Comparison of ENCODE assay signal across 33 cellular contexts in genomic region chrX:139770366-139770765, GRCh38.
A peak's percentile ranks its signal among the peaks of the same experiment; 100 is the strongest.
DNase-seq lines count a peak whose midpoint lies in the region; FAIRE-seq and TF ChIP-seq lines count a peak whose summit lies in the region.
"Had no signal": no experiment of that assay in that cellular context is flagged by ENCODE, and none has a peak within 500 bp of the region (broad histone marks: within the 10 kb centered on the region; RNA-seq: fewer than 3 reads in every experiment).

No MANE protein-coding gene starts in this region.

- FAIRE-seq in GM12891 (lab: Jason Lieb, UNC), result peak; percentile 23
- FAIRE-seq: A204.1, A549, D721Med had no signal

- no peak for TF ChIP-seq CTCF in MCF 10A (IDR thresholded peaks at IDR 0.05; ENCODE audit: unreplicated experiment)

- intact Hi-C loops in MCF 10A (cut with micrococcal nuclease), result no loop called here

- peaks cover 8% of the 10 kb centered on the region for H3K36me3 Mint-ChIP-seq in MCF 10A (ENCODE audit: insufficient read depth, unreplicated experiment)

- H3K27ac ChIP-seq in SJCRH30 (peak overlapping the region; percentile 83), substantia nigra (ENCODE audit: low read depth, low read length, poor library complexity, severe bottlenecking) (no peak overlapping the region)
- H3K27ac ChIP-seq: 22Rv1; A549; BLaER1; BLaER1 treated with 17β-estradiol and CSF1 and Interleukin-3, amounts not matched to agents 10 nM and 100 nM; C4-2B had no signal

- no peaks in the 10 kb centered on the region for H3K27me3 ChIP-seq in SJCRH30
- H3K27me3 ChIP-seq: BE2C had no signal

- no peak for TF ChIP-seq POLR2A in GM12891 (IDR thresholded peaks at IDR 0.05; ENCODE audit: low read depth, low read length)

- H3K4me1 Mint-ChIP-seq in MCF 10A (ENCODE audit: insufficient read depth, unreplicated experiment), result no peaks in the 10 kb centered on the region
- H3K4me1 Mint-ChIP-seq: B cell, CD14-positive monocyte had no signal

- CTCF ChIA-PET in MCF 10A (lab: Yijun Ruan, JAX), result interaction anchor here (0.5 kb wide), 1 partner anchor 1938 kb away, joined by 4 read pairs; no protein-coding TSS in a partner anchor

- POLR2A ChIA-PET in MCF 10A (lab: Yijun Ruan, JAX), result no interaction called here

- no peak for DNase-seq in GM12891 (ENCODE audit: insufficient read length, low spot score)
- peak; percentile 58 to 81 for DNase-seq in SJCRH30
- DNase-seq in substantia nigra (lab: John Stamatoyannopoulos, UW), result no peak
- no peak for DNase-seq in MCF 10A (ENCODE audit: unreplicated experiment)
- DNase-seq: 8988T; ACHN; AML-193; BE2C; C1 segment of cervical spinal cord; Caco-2; Calu3; CD4-positive, alpha-beta memory T cell; CD4-positive, alpha-beta T cell; CD4-positive, CD25-positive, alpha-beta regulatory T cell; CD8-positive, alpha-beta memory T cell; CD8-positive, alpha-beta T cell; COR-L47; DMS 273 treated with DMSO at 0.1 percent for 48 hours; DMS153; DMS53; DMS79; DMS79 treated with DMSO at 0.1 percent for 48 hours; DND-41; EL had no signal

- no TSS peak for BruUV-seq in MCF 10A (replicated peaks; lab: Mats Ljungman, UMichigan)

- H3K9me3 ChIP-seq in SJCRH30 (replicated peaks), result no peaks in the 10 kb centered on the region
- H3K9me3 ChIP-seq: A549, BE2C, Caco-2 had no signal

- no peaks in the 10 kb centered on the region for H3K27me3 Mint-ChIP-seq in MCF 10A (ENCODE audit: insufficient read depth, unreplicated experiment)
- H3K27me3 Mint-ChIP-seq: B cell; CD4-positive, alpha-beta memory T cell; CD4-positive, alpha-beta T cell; CD4-positive, CD25-positive, alpha-beta regulatory T cell; CD8-positive, alpha-beta memory T cell had no signal

- peaks cover 19% of the 10 kb centered on the region for H3K36me3 ChIP-seq in SJCRH30
- H3K36me3 ChIP-seq: BE2C had no signal

- no peaks in the 10 kb centered on the region for H3K9me3 Mint-ChIP-seq in MCF 10A (ENCODE audit: unreplicated experiment)
- H3K9me3 Mint-ChIP-seq: CD4-positive, alpha-beta T cell; CD8-positive, alpha-beta memory T cell; CD8-positive, alpha-beta T cell had no signal

- H3K27ac Mint-ChIP-seq in MCF 10A (ENCODE audit: low read depth, unreplicated experiment), result no peak overlapping the region
- H3K27ac Mint-ChIP-seq: B cell; CD14-positive monocyte; CD4-positive, alpha-beta memory T cell; CD4-positive, alpha-beta T cell; CD4-positive, CD25-positive, alpha-beta regulatory T cell; CD8-positive, alpha-beta T cell had no signal

- peaks cover 20% of the 10 kb centered on the region for H3K4me1 ChIP-seq in SJCRH30
- H3K4me1 ChIP-seq: A549, BE2C, Caco-2 had no signal

- H3K4me3 Mint-ChIP-seq in MCF 10A (ENCODE audit: unreplicated experiment), result no peak overlapping the region
- H3K4me3 Mint-ChIP-seq: B cell; CD14-positive monocyte; CD4-positive, alpha-beta memory T cell; CD4-positive, alpha-beta T cell; CD4-positive, CD25-positive, alpha-beta regulatory T cell; CD8-positive, alpha-beta memory T cell; CD8-positive, alpha-beta T cell had no signal

- no peak overlapping the region for H3K4me3 ChIP-seq in SJCRH30
- H3K4me3 ChIP-seq: A549; BLaER1; BLaER1 treated with 17β-estradiol and CSF1 and Interleukin-3, amounts not matched to agents 10 nM and 100 nM had no signal

TF ChIP-seq in GM12891, 5 proteins besides CTCF, POLR2A, EP300 and RAD21:
- TF ChIP-seq POU2F2 (IDR thresholded peaks at IDR 0.05; ENCODE audit: low read depth, low read length) (no peak), PAX5 (IDR thresholded peaks at IDR 0.05; ENCODE audit: insufficient read depth, low read length, severe bottlenecking) (no peak), POLR2AphosphoS5 (IDR thresholded peaks at IDR 0.05; ENCODE audit: low read depth, low read length) (no peak), SPI1 (IDR thresholded peaks at IDR 0.05; ENCODE audit: low read depth, low read length) (no peak), TAF1 (IDR thresholded peaks at IDR 0.05; ENCODE audit: low read depth, low read length) (no peak)

Comparison
In these comparisons a context has a peak if more than half of its experiments do, and no peak if none do; other contexts are left out.
1. DNase-seq: peak in SJCRH30 (2 of 2); none in GM12891 (single experiment), substantia nigra (0 of 49) and MCF 10A (single experiment).